Comparison of ENCODE assay signal across 8 cellular contexts in the genomic region with DNA sequence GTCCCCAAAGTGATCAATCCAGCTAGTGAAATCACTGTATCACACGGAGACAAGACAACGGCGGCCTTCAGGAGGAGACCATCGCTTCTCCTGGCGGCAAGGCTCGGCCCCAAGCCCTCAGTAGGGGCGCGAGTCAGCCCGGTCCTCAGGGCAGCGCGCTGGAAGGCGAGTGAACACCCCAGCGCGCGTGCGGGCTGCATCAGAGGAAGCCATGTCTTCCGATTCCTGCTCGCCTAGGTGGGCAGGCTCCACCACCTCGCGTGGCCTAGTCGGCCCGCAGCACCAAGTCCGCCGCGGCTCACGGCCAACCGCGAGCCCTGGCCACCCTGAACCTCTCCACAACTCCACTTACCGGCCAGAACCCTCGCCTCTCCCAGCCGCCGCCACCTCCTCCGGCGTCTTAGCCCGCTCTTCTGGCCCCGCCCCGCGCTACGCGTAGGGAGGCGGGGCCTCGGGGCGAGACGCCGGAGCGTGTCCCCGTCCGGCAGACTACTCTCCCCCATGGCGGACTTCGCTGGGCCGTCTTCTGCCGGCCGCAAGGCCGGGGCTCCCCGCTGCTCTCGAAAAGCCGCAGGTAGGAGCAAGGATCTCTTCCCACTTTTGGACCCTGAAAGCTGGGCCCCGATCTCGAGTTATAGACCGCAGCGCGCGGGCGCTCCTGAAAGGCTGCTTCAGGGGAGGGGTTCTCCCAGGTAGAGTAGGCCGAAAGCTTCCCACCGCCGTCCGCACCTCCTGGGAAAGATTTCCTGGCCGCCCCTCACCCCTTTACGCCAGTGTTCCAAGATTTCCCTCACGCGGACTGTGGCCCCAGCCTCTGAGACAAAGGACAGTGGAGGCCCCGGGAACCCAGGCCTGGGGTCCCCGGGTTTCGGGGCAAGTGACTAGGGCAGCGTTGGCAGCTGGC. TPM values are rescaled to one million over a fixed set of nuclear protein-coding genes. Genes with fewer than 3 reads are reported as not detected.
A peak's percentile ranks its signal among the peaks of the same experiment; 100 is the strongest.
DNase-seq lines count a peak whose midpoint lies in the region; ATAC-seq and TF ChIP-seq lines count a peak whose summit lies in the region.

A gene with protein sequence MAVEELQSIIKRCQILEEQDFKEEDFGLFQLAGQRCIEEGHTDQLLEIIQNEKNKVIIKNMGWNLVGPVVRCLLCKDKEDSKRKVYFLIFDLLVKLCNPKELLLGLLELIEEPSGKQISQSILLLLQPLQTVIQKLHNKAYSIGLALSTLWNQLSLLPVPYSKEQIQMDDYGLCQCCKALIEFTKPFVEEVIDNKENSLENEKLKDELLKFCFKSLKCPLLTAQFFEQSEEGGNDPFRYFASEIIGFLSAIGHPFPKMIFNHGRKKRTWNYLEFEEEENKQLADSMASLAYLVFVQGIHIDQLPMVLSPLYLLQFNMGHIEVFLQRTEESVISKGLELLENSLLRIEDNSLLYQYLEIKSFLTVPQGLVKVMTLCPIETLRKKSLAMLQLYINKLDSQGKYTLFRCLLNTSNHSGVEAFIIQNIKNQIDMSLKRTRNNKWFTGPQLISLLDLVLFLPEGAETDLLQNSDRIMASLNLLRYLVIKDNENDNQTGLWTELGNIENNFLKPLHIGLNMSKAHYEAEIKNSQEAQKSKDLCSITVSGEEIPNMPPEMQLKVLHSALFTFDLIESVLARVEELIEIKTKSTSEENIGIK (minus strand): TSS at position 415 of the 904 bp plus-strand sequence. CDS start 988 bp downstream, outside the sequence.
A gene (plus strand): TSS at position 487 of the 904 bp plus-strand sequence. CDS start 15 bp downstream, at position 502.

- peak; percentile 95 for TF ChIP-seq POLR2A in GM15510 (IDR thresholded peaks at IDR 0.05; ENCODE audit: borderline replicate concordance, extremely low read depth, insufficient read length)

- peak; percentile 78 for DNase-seq in NCI-H1417 treated with DMSO at 0.1 percent for 48 hours (lab: John Stamatoyannopoulos, UW)
- peak; percentile 53 to 69 (median 64) for DNase-seq in T-helper 17 cell
- peak; percentile 86 to 93 (median 92) for DNase-seq in right cardiac atrium
- DNase-seq in aorta = peak; percentile 84 to 92

- H3K4me3 Mint-ChIP-seq in T-helper 17 cell = peak within 1 kb of the TSS; percentile 95

- intact Hi-C loops in right cardiac atrium (cut with DNase I) = no loop called here
- intact Hi-C loops in aorta (cut with DNase I) = loop anchor here in 1 of 2 donors (5.0 to 10.0 kb wide), 2 partner anchors 304 to 797 kb away; a partner anchor contains a TSS

- no peaks in the 10 kb centered on the region for H3K27me3 Mint-ChIP-seq in T-helper 17 cell

- H3K9ac ChIP-seq in rectal smooth muscle tissue (ENCODE audit: low read length) = peak within 1 kb of the TSS; percentile 94

- H3K27ac Mint-ChIP-seq in T-helper 17 cell = peak within 1 kb of the TSS; percentile 96

- H3K9me3 ChIP-seq in T-helper 17 cell (ENCODE audit: control insufficient read depth, low read length, poor library complexity, severe bottlenecking) (no peaks in the 10 kb centered on the region), right cardiac atrium (ENCODE audit: control insufficient read depth, low read length) (no peaks in the 10 kb centered on the region), aorta (ENCODE audit: control insufficient read depth, low read length) (no peaks in the 10 kb centered on the region)

- H3K27ac ChIP-seq in angular gyrus (ENCODE audit: low read depth, low read length) (peak within 1 kb of the TSS; percentile 88), right cardiac atrium (ENCODE audit: low read length) (peak within 1 kb of the TSS; percentile 96), rectal smooth muscle tissue (ENCODE audit: low read depth, low read length) (peak within 1 kb of the TSS; percentile 91), aorta (ENCODE audit: low read depth in 1 of 2, low read length in 2 of 2) (peak within 1 kb of the TSS in 1 of 2 donors; percentile 93)

- H3K4me1 Mint-ChIP-seq in T-helper 17 cell = peaks cover 25% of the 10 kb centered on the region

- H3K4me1 ChIP-seq in right cardiac atrium (ENCODE audit: control insufficient read depth, insufficient read depth, low read length) (no peaks in the 10 kb centered on the region), rectal smooth muscle tissue (ENCODE audit: control insufficient read depth, insufficient read depth, low read length) (peaks cover 9% of the 10 kb centered on the region), aorta (ENCODE audit: control insufficient read depth in 1 of 2, insufficient read depth in 2 of 2, low read length in 2 of 2) (no peaks in the 10 kb centered on the region)

- H3K36me3 Mint-ChIP-seq in T-helper 17 cell (ENCODE audit: low read depth) = peaks cover 11% of the 10 kb centered on the region

- H3K27me3 ChIP-seq in right cardiac atrium (ENCODE audit: control insufficient read depth, insufficient read depth) (no peaks in the 10 kb centered on the region), rectal smooth muscle tissue (ENCODE audit: control insufficient read depth, insufficient read depth, low read length) (no peaks in the 10 kb centered on the region), aorta (ENCODE audit: control insufficient read depth in 1 of 2, insufficient read depth in 2 of 2, low read length in 1 of 2) (no peaks in the 10 kb centered on the region)

- peak; percentile 97 for ATAC-seq in HG02840 (IDR thresholded peaks at IDR 0.05; ENCODE audit: low FRiP score, unreplicated experiment)
- ATAC-seq in T-helper 17 cell = peak; percentile 95
- peak; percentile 100 for ATAC-seq in right cardiac atrium
- peak; percentile 100 for ATAC-seq in aorta (ENCODE audit: low FRiP score)

- H3K36me3 ChIP-seq in rectal smooth muscle tissue (ENCODE audit: control insufficient read depth, insufficient read depth, low read length) (no peaks in the 10 kb centered on the region), aorta (ENCODE audit: control insufficient read depth in 1 of 2, insufficient read depth in 2 of 2, low read length in 1 of 2) (no peaks in the 10 kb centered on the region)

- under 1% methylated on average over 76 of the region's 76 CpGs for WGBS in right cardiac atrium
- 0 to 1% methylated on average over 75 to 76 of the region's 76 CpGs for WGBS in aorta, 2 donors

- H3K4me3 ChIP-seq in right cardiac atrium (ENCODE audit: low read length) (peak within 1 kb of the TSS; percentile 53), rectal smooth muscle tissue (ENCODE audit: low read length) (peak within 1 kb of the TSS; percentile 90), aorta (ENCODE audit: low read length in 2 of 2) (peak within 1 kb of the TSS; percentile 51 to 90)

RNA-seq across cellular contexts. Expression of the first gene that starts in this region (rescaled TPM):
- 10 to 100 TPM; 11.0 to 13.2 TPM for total RNA-seq in T-helper 17 cell
- total RNA-seq in right cardiac atrium = 1 to 10 TPM; 6.3 to 6.9 (median 6.6) TPM
- 6.9 TPM for polyA plus RNA-seq in right cardiac atrium
- 1 to 10 TPM; 7.6 to 9.9 TPM for total RNA-seq in aorta
- 1 to 10 TPM; 5.6 to 6.9 TPM for polyA plus RNA-seq in aorta

RNA-seq across cellular contexts. Expression of the second gene that starts in this region (rescaled TPM):
- 10 to 100 TPM; 25.4 to 29.1 TPM for total RNA-seq in T-helper 17 cell
- total RNA-seq in right cardiac atrium = 10 to 100 TPM; 23.0 to 31.1 (median 27.3) TPM
- 9.0 TPM for polyA plus RNA-seq in right cardiac atrium
- 10 to 100 TPM; 31.2 to 31.3 TPM for total RNA-seq in aorta
- 10 to 100 TPM in 1 of 2 donors, 1 to 10 TPM in 1; 4.9 to 10.8 TPM for polyA plus RNA-seq in aorta
